Comparison of ENCODE assay signal across 10 cellular contexts in the genomic region with DNA sequence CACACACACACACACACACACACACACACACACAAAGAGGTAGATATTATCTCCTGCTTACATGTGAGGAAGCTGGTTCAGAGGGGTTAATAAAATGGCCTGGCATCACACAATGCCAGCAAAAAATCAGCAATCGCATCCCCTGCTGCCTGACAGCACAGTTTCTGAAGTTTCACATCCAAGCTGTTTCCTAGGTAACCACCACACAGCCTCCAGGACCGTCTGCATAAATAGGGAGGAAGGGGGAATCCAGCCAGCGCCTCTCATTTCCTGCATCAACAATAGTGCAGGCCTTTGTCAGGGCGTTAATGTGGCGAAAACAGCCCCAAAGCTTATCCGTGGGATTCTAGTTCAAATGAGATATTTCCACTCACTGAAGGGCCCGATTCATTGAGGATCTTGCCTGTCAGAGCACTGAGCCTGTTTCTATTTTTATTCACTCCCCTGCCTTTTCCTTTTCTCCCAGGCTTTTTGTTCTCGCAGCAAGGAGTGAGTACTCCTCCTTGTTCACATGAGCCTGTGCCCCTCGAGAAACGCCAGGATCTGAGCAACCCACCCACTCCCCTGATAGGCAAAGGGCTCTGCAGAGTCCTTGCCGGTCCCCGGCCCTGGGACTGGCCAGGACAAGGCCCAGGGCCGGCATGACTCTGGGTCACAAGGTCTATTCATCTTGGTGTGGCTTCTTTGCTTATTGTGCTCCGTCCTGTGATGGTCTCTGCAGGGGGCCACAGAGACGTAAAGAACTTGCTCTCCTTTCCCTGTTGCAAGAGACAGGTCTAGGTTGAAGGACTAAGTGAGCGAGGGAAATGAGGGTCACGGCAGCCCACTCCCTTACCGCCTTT. TPM values are rescaled to one million over a fixed set of nuclear protein-coding genes. Genes with fewer than 3 reads are reported as not detected.
DNase-seq lines count a peak whose midpoint lies in the region; ATAC-seq and TF ChIP-seq lines count a peak whose summit lies in the region.
"Had no signal": no experiment of that assay in that cellular context is flagged by ENCODE, and none has a peak within 500 bp of the region (broad histone marks: within the 10 kb centered on the region; RNA-seq: fewer than 3 reads in every experiment).

No MANE protein-coding gene starts in this region.

- H3K27me3 ChIP-seq in BE2C (no peaks in the 10 kb centered on the region), iPS-18a (ENCODE audit: control insufficient read depth, insufficient read depth, low read length) (no peaks in the 10 kb centered on the region), thyroid gland (no peaks in the 10 kb centered on the region)
- H3K27me3 ChIP-seq in CD4-positive, alpha-beta memory T cell (ENCODE audit: insufficient read depth, low read length): no peaks in the 10 kb centered on the region

- H3K36me3 ChIP-seq in BE2C (peaks cover 12% of the 10 kb centered on the region), HEK293 (ENCODE audit: control insufficient read depth in 2 of 2, insufficient read depth in 1 of 2, low read length in 2 of 2) (no peaks in the 10 kb centered on the region), iPS-18a (ENCODE audit: control insufficient read depth, low read depth, low read length) (no peaks in the 10 kb centered on the region), thyroid gland (no peaks in the 10 kb centered on the region)
- H3K36me3 ChIP-seq in CD4-positive, alpha-beta memory T cell (ENCODE audit: insufficient read depth, low read length): no peaks in the 10 kb centered on the region
- H3K36me3 ChIP-seq: HAP-1 had no signal

- TF ChIP-seq POLR2A in thyroid gland (IDR thresholded peaks at IDR 0.05): no peak

- H3K4me1 Mint-ChIP-seq in CD4-positive, alpha-beta memory T cell: no peaks in the 10 kb centered on the region

- DNase-seq in BE2C: peak; percentile 45
- peak; percentile 21 for DNase-seq in amniotic epithelial cell (ENCODE audit: low read depth)
- DNase-seq in CD4-positive, alpha-beta memory T cell: no peak
- DNase-seq in thyroid gland: no peak
- no peak for DNase-seq in CD1c-positive myeloid dendritic cell (ENCODE audit: extremely low spot score)
- DNase-seq: NCI-H510A had no signal

- TF ChIP-seq CTCF in BE2C (IDR thresholded peaks at IDR 0.05; ENCODE audit: low read depth, low read length): no peak
- TF ChIP-seq CTCF in HEK293 (tag by site-specific recombination; IDR thresholded peaks at IDR 0.05): no peak
- TF ChIP-seq CTCF in thyroid gland (IDR thresholded peaks at IDR 0.05): no peak

- no peaks in the 10 kb centered on the region for H3K9me3 ChIP-seq in BE2C
- no peaks in the 10 kb centered on the region for H3K9me3 ChIP-seq in HEK293 (ENCODE audit: control insufficient read depth, insufficient read depth, low read depth, low read length)
- H3K9me3 ChIP-seq in iPS-18a (ENCODE audit: control insufficient read depth, low read depth, low read length): no peaks in the 10 kb centered on the region
- no peaks in the 10 kb centered on the region for H3K9me3 ChIP-seq in CD4-positive, alpha-beta memory T cell (ENCODE audit: control insufficient read depth in 1 of 2, low read length in 2 of 2)
- H3K9me3 ChIP-seq in thyroid gland: no peaks in the 10 kb centered on the region
- H3K9me3 ChIP-seq: HAP-1 had no signal

- CTCF ChIA-PET in HEK293 (lab: Yijun Ruan, JAX): interaction anchor here (0.6 to 2.3 kb wide), 8 partner anchors 9 to 174 kb away, joined by 3 to 12 read pairs (median 3); a partner anchor contains a TSS
- CTCF ChIA-PET in CD4-positive, alpha-beta memory T cell (lab: Charles Lee; ENCODE audit: partially characterized antibody): no interaction called here

- H3K27ac ChIP-seq in HEK293 (ENCODE audit: extremely low read depth, low read depth, low read length) (no peak overlapping the region), iPS-18a (ENCODE audit: low read length) (peak overlapping the region; percentile 48), thyroid gland (no peak overlapping the region)
- no peak overlapping the region for H3K27ac ChIP-seq in CD4-positive, alpha-beta memory T cell (ENCODE audit: low read depth, low read length)

- no peak overlapping the region for H3K27ac Mint-ChIP-seq in CD4-positive, alpha-beta memory T cell

- H3K9me3 Mint-ChIP-seq in CD4-positive, alpha-beta memory T cell: peaks cover 0 to 8% (median 0%) of the 10 kb centered on the region in 8 donors

- intact Hi-C loops in CD4-positive, alpha-beta memory T cell (cut with micrococcal nuclease): no loop called here
- intact Hi-C loops in thyroid gland (cut with DNase I): no loop called here

- no peak for ATAC-seq in GM18858 (IDR thresholded peaks at IDR 0.05; ENCODE audit: unreplicated experiment)

- WGBS in thyroid gland, 2 donors: 67 to 68% methylated on average over 18 of the region's 18 CpGs

- H3K4me1 ChIP-seq in BE2C: no peaks in the 10 kb centered on the region
- H3K4me1 ChIP-seq in HEK293 (ENCODE audit: control insufficient read depth, insufficient read depth, low read length): no peaks in the 10 kb centered on the region
- peaks cover 29% of the 10 kb centered on the region for H3K4me1 ChIP-seq in iPS-18a (ENCODE audit: control insufficient read depth, low read depth, low read length)
- no peaks in the 10 kb centered on the region for H3K4me1 ChIP-seq in CD4-positive, alpha-beta memory T cell (ENCODE audit: insufficient read depth, low read length)
- H3K4me1 ChIP-seq in thyroid gland: no peaks in the 10 kb centered on the region

- peak overlapping the region; percentile 51 for H3K9ac ChIP-seq in iPS-18a (ENCODE audit: low read length)

- POLR2A ChIA-PET in HEK293 (lab: Yijun Ruan, JAX): interaction anchor here (0.6 to 1.7 kb wide), 4 partner anchors 17 to 54 kb away, joined by 3 to 4 read pairs (median 4); a partner anchor contains a TSS
- POLR2A ChIA-PET in CD4-positive, alpha-beta memory T cell (lab: Charles Lee; ENCODE audit: partially characterized antibody): no interaction called here

- H3K4me3 Mint-ChIP-seq in CD4-positive, alpha-beta memory T cell: no peak overlapping the region

- H3K36me3 Mint-ChIP-seq in CD4-positive, alpha-beta memory T cell: no peaks in the 10 kb centered on the region

- H3K4me3 ChIP-seq in BE2C (ENCODE audit: low read depth, low read length) (peak overlapping the region; percentile 62), HEK293 (ENCODE audit: low read depth, low read length) (no peak overlapping the region), iPS-18a (ENCODE audit: low read length) (peak overlapping the region; percentile 2), thyroid gland (replicated peaks in 1 of 3) (no peak overlapping the region)
- no peak overlapping the region for H3K4me3 ChIP-seq in CD4-positive, alpha-beta memory T cell (ENCODE audit: low read length in 2 of 2)
- H3K4me3 ChIP-seq: HAP-1 had no signal

- peaks cover 2 to 3% of the 10 kb centered on the region in 2 donors for H3K27me3 Mint-ChIP-seq in CD4-positive, alpha-beta memory T cell

TF ChIP-seq in HEK293, 187 proteins besides CTCF, POLR2A, EP300 and RAD21:
- TF ChIP-seq, protein P1, sequence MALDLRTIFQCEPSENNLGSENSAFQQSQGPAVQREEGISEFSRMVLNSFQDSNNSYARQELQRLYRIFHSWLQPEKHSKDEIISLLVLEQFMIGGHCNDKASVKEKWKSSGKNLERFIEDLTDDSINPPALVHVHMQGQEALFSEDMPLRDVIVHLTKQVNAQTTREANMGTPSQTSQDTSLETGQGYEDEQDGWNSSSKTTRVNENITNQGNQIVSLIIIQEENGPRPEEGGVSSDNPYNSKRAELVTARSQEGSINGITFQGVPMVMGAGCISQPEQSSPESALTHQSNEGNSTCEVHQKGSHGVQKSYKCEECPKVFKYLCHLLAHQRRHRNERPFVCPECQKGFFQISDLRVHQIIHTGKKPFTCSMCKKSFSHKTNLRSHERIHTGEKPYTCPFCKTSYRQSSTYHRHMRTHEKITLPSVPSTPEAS (tag by site-specific recombination; IDR thresholded peaks at IDR 0.05): peak; percentile 60
- TF ChIP-seq ZNF155 (tag by site-specific recombination; IDR thresholded peaks at IDR 0.05): no peak
- no peak for TF ChIP-seq ZSCAN30 (tag by site-specific recombination; IDR thresholded peaks at IDR 0.05)

RNA-seq across cellular contexts. Expression of a gene that starts 32.7 kb away (rescaled TPM):
- polyA plus RNA-seq in BE2C (2012; ENCODE audit: insufficient read depth, insufficient read length, low read depth): 301 TPM
- not detected for total RNA-seq in CD4-positive, alpha-beta memory T cell
- under 1 TPM; 0.22 to 0.32 TPM for polyA plus RNA-seq in CD4-positive, alpha-beta memory T cell
- 1 to 10 TPM in 3 of 4 donors, not detected in 1; 1.1 to 6.1 (median 3.5) TPM for total RNA-seq in thyroid gland

RNA-seq across cellular contexts. Expression of a gene that starts 37.4 kb away (rescaled TPM):
- 423 TPM for polyA plus RNA-seq in BE2C (2012; ENCODE audit: insufficient read depth, insufficient read length, low read depth)
- total RNA-seq in CD4-positive, alpha-beta memory T cell: 1 to 10 TPM; 5.2 to 5.4 TPM
- polyA plus RNA-seq in CD4-positive, alpha-beta memory T cell: 1 to 10 TPM; 7.3 to 8.4 TPM
- total RNA-seq in thyroid gland: 10 to 100 TPM; 16.3 to 72.5 (median 34.5) TPM

Comparison
In these comparisons a context has a peak if more than half of its experiments do, and no peak if none do; other contexts are left out.
1. DNase-seq: peak in BE2C (single experiment) and amniotic epithelial cell (single experiment); none in CD4-positive, alpha-beta memory T cell (0 of 5), thyroid gland (0 of 2) and CD1c-positive myeloid dendritic cell (single experiment).
2. H3K4me3 ChIP-seq: peak in BE2C (single experiment) and iPS-18a (single experiment); none in HEK293 (single experiment), CD4-positive, alpha-beta memory T cell (0 of 2) and thyroid gland (0 of 3).